In the genomic region with DNA sequence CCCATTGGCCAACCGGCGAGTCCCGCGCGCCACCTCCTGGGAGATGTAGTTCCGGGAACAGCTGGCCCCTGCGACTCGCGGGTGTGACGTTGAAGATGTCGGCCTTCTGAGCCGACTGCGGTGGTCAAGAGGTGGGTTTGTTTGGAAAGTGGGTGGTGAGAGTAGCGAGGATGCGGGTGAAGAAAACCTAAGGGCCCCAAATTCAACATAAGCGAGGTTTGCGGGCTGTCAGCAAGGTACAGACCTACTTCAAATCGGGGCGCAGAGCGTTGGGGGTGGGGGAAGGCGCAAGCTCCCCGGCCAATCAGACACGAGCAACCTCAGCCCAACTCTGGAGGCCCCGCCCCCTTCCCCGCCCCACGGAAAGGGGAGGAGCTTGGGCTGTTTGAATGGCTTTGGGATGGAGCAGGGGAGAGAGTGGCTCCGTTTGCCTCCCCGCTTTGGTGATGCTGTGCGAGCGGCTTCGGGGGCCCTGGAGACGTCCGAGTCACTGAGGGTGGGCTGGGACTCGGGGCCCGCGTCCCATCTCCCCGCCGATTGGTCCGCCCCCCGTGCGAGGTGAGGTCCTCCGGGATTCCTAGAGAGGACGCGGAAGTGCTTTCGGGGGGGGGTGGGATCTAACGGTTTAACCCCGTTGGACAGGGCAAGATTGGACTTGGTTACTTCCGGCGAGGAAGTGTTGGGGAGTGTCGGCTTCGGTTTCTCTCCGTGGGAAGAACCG, we compare ENCODE assay signal across 8 cellular contexts. TPM values are rescaled to one million over a fixed set of nuclear protein-coding genes. Genes with fewer than 3 reads are reported as not detected.
A peak's percentile ranks its signal among the peaks of the same experiment; 100 is the strongest.
DNase-seq lines count a peak whose midpoint lies in the region; ATAC-seq and TF ChIP-seq lines count a peak whose summit lies in the region.

A gene (plus strand): TSS at position 60 of the 721 bp plus-strand sequence. CDS start 1,383 bp downstream, outside the sequence.

- peak within 1 kb of the TSS; percentile 84 to 90 (median 88) for H3K27ac ChIP-seq in right lobe of liver

- peak; percentile 62 for TF ChIP-seq POLR2A in right lobe of liver (IDR thresholded peaks at IDR 0.05)

- no peaks in the 10 kb centered on the region for H3K27me3 ChIP-seq in right lobe of liver

- DNase-seq in CD1c-positive myeloid dendritic cell (ENCODE audit: extremely low spot score) (peak; percentile 98), NCI-H774 (lab: John Stamatoyannopoulos, UW) (peak; percentile 95), dermis microvascular lymphatic vessel endothelial cell (ENCODE audit: low read depth in 2 of 2) (peak; percentile 89 to 98), right lobe of liver (peak; percentile 99)
- DNase-seq in activated CD4-positive, alpha-beta T cell treated with anti-CD3 and anti-CD28 coated beads, Interleukin-2, amount 50 U/mL, for 4 hours = peak; percentile 95 to 97
- DNase-seq in stimulated activated CD4-positive, alpha-beta T cell treated with anti-CD3 and anti-CD28 coated beads, Interleukin-4, amount 100 ng/mL, for 24 hours = peak; percentile 98

- H3K9me3 ChIP-seq in right lobe of liver = no peaks in the 10 kb centered on the region

- intact Hi-C loops in right lobe of liver (cut with DNase I) = no loop called here

- peak within 1 kb of the TSS; percentile 71 to 92 (median 76) for H3K4me3 ChIP-seq in right lobe of liver

- under 1% methylated on average over 18 of the region's 53 CpGs for WGBS in right lobe of liver (ENCODE audit: insufficient coverage, low coverage, low lambda C conversion rate, missing lambda C conversion rate)

- H3K36me3 ChIP-seq in right lobe of liver = no peaks in the 10 kb centered on the region

- H3K4me1 ChIP-seq in right lobe of liver = peaks cover 0 to 27% (median 7%) of the 10 kb centered on the region in 4 donors

- TF ChIP-seq CTCF in right lobe of liver (IDR thresholded peaks at IDR 0.05) = peak in 2 of 4 donors; percentile 21 to 25

- ATAC-seq in GM19397 (IDR thresholded peaks at IDR 0.05; ENCODE audit: unreplicated experiment) (peak; percentile 81), HG03571 (IDR thresholded peaks at IDR 0.05; ENCODE audit: unreplicated experiment) (peak; percentile 77), right lobe of liver (peak; percentile 90 to 95 (median 92))

RNA-seq across cellular contexts. Expression of the gene that starts here (rescaled TPM):
- total RNA-seq in dermis microvascular lymphatic vessel endothelial cell (7.2 and 8.0 TPM in 2 replicates), right lobe of liver (1 to 10 TPM; 2.7 to 4.4 (median 3.1) TPM)

Comparison
In these comparisons a context has a peak if more than half of its experiments do, and no peak if none do; other contexts are left out.
1. Peak in every context shown above with its lines: DNase-seq, ATAC-seq, H3K4me3 ChIP-seq and H3K27ac ChIP-seq.